2 cellular contexts compared by ENCODE assay signal in the genomic region with DNA sequence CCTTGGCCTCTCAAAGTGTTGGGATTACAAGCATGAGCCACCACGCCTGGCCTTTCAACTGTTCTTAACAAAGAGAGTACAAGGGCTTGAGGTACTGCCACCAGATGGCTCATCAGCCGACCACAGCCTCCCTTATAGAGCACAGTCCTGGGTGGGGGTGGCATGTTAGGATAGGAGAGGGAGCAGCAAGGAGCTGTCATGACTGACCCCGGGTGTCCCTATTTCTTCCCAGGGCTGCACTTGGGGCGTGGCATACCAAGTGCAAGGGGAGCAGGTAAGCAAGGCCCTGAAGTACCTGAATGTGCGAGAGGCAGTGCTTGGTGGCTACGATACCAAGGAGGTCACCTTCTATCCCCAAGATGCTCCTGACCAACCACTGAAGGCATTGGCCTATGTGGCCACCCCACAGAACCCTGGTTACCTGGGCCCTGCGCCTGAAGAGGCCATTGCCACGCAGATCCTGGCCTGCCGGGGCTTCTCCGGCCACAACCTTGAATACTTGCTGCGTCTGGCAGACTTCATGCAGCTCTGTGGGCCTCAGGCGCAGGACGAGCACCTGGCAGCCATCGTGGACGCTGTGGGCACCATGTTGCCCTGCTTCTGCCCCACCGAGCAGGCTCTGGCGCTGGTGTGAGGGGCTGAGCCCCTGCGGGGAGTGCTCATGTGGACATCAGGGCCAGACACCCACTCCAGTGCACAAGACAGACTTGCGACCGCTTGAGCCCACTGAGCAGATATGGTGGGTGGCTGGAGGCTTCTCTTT.
TF ChIP-seq lines count a peak whose summit lies in the region.

No MANE protein-coding gene starts in this region.

TF ChIP-seq in GM23338, 12 proteins besides CTCF, POLR2A, EP300 and RAD21:
- TF ChIP-seq ZNF114 (CRISPR knock-in tag; IDR thresholded peaks at IDR 0.05), result no peak
- TF ChIP-seq JUNB (IDR thresholded peaks at IDR 0.05; ENCODE audit: unreplicated experiment), result no peak
- TF ChIP-seq, protein P1, sequence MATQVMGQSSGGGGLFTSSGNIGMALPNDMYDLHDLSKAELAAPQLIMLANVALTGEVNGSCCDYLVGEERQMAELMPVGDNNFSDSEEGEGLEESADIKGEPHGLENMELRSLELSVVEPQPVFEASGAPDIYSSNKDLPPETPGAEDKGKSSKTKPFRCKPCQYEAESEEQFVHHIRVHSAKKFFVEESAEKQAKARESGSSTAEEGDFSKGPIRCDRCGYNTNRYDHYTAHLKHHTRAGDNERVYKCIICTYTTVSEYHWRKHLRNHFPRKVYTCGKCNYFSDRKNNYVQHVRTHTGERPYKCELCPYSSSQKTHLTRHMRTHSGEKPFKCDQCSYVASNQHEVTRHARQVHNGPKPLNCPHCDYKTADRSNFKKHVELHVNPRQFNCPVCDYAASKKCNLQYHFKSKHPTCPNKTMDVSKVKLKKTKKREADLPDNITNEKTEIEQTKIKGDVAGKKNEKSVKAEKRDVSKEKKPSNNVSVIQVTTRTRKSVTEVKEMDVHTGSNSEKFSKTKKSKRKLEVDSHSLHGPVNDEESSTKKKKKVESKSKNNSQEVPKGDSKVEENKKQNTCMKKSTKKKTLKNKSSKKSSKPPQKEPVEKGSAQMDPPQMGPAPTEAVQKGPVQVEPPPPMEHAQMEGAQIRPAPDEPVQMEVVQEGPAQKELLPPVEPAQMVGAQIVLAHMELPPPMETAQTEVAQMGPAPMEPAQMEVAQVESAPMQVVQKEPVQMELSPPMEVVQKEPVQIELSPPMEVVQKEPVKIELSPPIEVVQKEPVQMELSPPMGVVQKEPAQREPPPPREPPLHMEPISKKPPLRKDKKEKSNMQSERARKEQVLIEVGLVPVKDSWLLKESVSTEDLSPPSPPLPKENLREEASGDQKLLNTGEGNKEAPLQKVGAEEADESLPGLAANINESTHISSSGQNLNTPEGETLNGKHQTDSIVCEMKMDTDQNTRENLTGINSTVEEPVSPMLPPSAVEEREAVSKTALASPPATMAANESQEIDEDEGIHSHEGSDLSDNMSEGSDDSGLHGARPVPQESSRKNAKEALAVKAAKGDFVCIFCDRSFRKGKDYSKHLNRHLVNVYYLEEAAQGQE (IDR thresholded peaks at IDR 0.05; ENCODE audit: unreplicated experiment), result no peak
- no peak for TF ChIP-seq STAT1 (IDR thresholded peaks at IDR 0.05; ENCODE audit: unreplicated experiment)
- peak; percentile 31; the same call in 1 of the 2 replicates for TF ChIP-seq POLR2AphosphoS5 (IDR thresholded peaks at IDR 0.05; ENCODE audit: low read depth)
- TF ChIP-seq, protein P2, sequence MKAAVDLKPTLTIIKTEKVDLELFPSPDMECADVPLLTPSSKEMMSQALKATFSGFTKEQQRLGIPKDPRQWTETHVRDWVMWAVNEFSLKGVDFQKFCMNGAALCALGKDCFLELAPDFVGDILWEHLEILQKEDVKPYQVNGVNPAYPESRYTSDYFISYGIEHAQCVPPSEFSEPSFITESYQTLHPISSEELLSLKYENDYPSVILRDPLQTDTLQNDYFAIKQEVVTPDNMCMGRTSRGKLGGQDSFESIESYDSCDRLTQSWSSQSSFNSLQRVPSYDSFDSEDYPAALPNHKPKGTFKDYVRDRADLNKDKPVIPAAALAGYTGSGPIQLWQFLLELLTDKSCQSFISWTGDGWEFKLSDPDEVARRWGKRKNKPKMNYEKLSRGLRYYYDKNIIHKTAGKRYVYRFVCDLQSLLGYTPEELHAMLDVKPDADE (IDR thresholded peaks at IDR 0.05), result no peak
- TF ChIP-seq, protein P3, sequence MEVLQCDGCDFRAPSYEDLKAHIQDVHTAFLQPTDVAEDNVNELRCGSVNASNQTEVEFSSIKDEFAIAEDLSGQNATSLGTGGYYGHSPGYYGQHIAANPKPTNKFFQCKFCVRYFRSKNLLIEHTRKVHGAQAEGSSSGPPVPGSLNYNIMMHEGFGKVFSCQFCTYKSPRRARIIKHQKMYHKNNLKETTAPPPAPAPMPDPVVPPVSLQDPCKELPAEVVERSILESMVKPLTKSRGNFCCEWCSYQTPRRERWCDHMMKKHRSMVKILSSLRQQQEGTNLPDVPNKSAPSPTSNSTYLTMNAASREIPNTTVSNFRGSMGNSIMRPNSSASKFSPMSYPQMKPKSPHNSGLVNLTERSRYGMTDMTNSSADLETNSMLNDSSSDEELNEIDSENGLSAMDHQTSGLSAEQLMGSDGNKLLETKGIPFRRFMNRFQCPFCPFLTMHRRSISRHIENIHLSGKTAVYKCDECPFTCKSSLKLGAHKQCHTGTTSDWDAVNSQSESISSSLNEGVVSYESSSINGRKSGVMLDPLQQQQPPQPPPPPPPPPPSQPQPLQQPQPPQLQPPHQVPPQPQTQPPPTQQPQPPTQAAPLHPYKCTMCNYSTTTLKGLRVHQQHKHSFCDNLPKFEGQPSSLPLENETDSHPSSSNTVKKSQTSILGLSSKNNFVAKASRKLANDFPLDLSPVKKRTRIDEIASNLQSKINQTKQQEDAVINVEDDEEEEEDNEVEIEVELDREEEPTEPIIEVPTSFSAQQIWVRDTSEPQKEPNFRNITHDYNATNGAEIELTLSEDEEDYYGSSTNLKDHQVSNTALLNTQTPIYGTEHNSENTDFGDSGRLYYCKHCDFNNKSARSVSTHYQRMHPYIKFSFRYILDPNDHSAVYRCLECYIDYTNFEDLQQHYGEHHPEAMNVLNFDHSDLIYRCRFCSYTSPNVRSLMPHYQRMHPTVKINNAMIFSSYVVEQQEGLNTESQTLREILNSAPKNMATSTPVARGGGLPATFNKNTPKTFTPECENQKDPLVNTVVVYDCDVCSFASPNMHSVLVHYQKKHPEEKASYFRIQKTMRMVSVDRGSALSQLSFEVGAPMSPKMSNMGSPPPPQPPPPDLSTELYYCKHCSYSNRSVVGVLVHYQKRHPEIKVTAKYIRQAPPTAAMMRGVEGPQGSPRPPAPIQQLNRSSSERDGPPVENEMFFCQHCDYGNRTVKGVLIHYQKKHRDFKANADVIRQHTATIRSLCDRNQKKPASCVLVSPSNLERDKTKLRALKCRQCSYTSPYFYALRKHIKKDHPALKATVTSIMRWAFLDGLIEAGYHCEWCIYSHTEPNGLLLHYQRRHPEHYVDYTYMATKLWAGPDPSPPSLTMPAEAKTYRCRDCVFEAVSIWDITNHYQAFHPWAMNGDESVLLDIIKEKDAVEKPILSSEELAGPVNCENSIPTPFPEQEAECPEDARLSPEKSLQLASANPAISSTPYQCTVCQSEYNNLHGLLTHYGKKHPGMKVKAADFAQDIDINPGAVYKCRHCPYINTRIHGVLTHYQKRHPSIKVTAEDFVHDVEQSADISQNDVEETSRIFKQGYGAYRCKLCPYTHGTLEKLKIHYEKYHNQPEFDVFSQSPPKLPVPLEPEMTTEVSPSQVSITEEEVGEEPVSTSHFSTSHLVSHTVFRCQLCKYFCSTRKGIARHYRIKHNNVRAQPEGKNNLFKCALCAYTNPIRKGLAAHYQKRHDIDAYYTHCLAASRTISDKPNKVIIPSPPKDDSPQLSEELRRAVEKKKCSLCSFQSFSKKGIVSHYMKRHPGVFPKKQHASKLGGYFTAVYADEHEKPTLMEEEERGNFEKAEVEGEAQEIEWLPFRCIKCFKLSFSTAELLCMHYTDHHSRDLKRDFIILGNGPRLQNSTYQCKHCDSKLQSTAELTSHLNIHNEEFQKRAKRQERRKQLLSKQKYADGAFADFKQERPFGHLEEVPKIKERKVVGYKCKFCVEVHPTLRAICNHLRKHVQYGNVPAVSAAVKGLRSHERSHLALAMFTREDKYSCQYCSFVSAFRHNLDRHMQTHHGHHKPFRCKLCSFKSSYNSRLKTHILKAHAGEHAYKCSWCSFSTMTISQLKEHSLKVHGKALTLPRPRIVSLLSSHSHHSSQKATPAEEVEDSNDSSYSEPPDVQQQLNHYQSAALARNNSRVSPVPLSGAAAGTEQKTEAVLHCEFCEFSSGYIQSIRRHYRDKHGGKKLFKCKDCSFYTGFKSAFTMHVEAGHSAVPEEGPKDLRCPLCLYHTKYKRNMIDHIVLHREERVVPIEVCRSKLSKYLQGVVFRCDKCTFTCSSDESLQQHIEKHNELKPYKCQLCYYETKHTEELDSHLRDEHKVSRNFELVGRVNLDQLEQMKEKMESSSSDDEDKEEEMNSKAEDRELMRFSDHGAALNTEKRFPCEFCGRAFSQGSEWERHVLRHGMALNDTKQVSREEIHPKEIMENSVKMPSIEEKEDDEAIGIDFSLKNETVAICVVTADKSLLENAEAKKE (CRISPR knock-in tag; IDR thresholded peaks at IDR 0.05), result no peak

TF ChIP-seq in GM12878, 131 proteins besides CTCF, POLR2A, EP300 and RAD21 (continues in another document):
- TF ChIP-seq SP1 (IDR thresholded peaks at IDR 0.05; ENCODE audit: low read depth, low read length) (no peak), NFYA (IDR thresholded peaks at IDR 0.05; ENCODE audit: borderline replicate concordance, low read depth, low read length) (no peak), HCFC1 (IDR thresholded peaks at IDR 0.05; ENCODE audit: low read length) (no peak), WRNIP1 (IDR thresholded peaks at IDR 0.05; ENCODE audit: borderline replicate concordance, low read depth, low read length) (no peak), HDGF (IDR thresholded peaks at IDR 0.05) (no peak)
- TF ChIP-seq, protein P4, sequence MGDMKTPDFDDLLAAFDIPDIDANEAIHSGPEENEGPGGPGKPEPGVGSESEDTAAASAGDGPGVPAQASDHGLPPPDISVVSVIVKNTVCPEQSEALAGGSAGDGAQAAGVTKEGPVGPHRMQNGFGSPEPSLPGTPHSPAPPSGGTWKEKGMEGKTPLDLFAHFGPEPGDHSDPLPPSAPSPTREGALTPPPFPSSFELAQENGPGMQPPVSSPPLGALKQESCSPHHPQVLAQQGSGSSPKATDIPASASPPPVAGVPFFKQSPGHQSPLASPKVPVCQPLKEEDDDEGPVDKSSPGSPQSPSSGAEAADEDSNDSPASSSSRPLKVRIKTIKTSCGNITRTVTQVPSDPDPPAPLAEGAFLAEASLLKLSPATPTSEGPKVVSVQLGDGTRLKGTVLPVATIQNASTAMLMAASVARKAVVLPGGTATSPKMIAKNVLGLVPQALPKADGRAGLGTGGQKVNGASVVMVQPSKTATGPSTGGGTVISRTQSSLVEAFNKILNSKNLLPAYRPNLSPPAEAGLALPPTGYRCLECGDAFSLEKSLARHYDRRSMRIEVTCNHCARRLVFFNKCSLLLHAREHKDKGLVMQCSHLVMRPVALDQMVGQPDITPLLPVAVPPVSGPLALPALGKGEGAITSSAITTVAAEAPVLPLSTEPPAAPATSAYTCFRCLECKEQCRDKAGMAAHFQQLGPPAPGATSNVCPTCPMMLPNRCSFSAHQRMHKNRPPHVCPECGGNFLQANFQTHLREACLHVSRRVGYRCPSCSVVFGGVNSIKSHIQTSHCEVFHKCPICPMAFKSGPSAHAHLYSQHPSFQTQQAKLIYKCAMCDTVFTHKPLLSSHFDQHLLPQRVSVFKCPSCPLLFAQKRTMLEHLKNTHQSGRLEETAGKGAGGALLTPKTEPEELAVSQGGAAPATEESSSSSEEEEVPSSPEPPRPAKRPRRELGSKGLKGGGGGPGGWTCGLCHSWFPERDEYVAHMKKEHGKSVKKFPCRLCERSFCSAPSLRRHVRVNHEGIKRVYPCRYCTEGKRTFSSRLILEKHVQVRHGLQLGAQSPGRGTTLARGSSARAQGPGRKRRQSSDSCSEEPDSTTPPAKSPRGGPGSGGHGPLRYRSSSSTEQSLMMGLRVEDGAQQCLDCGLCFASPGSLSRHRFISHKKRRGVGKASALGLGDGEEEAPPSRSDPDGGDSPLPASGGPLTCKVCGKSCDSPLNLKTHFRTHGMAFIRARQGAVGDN (IDR thresholded peaks at IDR 0.05), result no peak
- TF ChIP-seq, protein P5, sequence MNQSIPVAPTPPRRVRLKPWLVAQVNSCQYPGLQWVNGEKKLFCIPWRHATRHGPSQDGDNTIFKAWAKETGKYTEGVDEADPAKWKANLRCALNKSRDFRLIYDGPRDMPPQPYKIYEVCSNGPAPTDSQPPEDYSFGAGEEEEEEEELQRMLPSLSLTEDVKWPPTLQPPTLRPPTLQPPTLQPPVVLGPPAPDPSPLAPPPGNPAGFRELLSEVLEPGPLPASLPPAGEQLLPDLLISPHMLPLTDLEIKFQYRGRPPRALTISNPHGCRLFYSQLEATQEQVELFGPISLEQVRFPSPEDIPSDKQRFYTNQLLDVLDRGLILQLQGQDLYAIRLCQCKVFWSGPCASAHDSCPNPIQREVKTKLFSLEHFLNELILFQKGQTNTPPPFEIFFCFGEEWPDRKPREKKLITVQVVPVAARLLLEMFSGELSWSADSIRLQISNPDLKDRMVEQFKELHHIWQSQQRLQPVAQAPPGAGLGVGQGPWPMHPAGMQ (IDR thresholded peaks at IDR 0.05; ENCODE audit: borderline replicate concordance), result no peak
- TF ChIP-seq, protein P6, sequence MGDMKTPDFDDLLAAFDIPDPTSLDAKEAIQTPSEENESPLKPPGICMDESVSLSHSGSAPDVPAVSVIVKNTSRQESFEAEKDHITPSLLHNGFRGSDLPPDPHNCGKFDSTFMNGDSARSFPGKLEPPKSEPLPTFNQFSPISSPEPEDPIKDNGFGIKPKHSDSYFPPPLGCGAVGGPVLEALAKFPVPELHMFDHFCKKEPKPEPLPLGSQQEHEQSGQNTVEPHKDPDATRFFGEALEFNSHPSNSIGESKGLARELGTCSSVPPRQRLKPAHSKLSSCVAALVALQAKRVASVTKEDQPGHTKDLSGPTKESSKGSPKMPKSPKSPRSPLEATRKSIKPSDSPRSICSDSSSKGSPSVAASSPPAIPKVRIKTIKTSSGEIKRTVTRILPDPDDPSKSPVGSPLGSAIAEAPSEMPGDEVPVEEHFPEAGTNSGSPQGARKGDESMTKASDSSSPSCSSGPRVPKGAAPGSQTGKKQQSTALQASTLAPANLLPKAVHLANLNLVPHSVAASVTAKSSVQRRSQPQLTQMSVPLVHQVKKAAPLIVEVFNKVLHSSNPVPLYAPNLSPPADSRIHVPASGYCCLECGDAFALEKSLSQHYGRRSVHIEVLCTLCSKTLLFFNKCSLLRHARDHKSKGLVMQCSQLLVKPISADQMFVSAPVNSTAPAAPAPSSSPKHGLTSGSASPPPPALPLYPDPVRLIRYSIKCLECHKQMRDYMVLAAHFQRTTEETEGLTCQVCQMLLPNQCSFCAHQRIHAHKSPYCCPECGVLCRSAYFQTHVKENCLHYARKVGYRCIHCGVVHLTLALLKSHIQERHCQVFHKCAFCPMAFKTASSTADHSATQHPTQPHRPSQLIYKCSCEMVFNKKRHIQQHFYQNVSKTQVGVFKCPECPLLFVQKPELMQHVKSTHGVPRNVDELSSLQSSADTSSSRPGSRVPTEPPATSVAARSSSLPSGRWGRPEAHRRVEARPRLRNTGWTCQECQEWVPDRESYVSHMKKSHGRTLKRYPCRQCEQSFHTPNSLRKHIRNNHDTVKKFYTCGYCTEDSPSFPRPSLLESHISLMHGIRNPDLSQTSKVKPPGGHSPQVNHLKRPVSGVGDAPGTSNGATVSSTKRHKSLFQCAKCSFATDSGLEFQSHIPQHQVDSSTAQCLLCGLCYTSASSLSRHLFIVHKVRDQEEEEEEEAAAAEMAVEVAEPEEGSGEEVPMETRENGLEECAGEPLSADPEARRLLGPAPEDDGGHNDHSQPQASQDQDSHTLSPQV (IDR thresholded peaks at IDR 0.05), result no peak
- TF ChIP-seq, protein P7, sequence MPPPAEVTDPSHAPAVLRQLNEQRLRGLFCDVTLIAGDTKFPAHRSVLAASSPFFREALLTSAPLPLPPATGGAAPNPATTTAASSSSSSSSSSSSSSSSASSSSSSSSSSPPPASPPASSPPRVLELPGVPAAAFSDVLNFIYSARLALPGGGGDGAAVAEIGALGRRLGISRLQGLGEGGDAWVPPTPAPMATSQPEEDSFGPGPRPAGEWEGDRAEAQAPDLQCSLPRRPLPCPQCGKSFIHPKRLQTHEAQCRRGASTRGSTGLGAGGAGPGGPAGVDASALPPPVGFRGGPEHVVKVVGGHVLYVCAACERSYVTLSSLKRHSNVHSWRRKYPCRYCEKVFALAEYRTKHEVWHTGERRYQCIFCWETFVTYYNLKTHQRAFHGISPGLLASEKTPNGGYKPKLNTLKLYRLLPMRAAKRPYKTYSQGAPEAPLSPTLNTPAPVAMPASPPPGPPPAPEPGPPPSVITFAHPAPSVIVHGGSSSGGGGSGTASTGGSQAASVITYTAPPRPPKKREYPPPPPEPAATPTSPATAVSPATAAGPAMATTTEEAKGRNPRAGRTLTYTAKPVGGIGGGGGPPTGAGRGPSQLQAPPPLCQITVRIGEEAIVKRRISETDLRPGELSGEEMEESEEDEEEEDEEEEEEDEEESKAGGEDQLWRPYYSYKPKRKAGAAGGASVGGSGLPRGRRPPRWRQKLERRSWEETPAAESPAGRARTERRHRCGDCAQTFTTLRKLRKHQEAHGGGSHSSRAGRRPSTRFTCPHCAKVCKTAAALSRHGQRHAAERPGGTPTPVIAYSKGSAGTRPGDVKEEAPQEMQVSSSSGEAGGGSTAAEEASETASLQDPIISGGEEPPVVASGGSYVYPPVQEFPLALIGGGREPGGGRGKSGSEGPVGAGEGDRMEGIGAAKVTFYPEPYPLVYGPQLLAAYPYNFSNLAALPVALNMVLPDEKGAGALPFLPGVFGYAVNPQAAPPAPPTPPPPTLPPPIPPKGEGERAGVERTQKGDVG (CRISPR knock-in tag; IDR thresholded peaks at IDR 0.05), result no peak
